Comparison of ENCODE assay signal across 1 cellular context in the genomic region with DNA sequence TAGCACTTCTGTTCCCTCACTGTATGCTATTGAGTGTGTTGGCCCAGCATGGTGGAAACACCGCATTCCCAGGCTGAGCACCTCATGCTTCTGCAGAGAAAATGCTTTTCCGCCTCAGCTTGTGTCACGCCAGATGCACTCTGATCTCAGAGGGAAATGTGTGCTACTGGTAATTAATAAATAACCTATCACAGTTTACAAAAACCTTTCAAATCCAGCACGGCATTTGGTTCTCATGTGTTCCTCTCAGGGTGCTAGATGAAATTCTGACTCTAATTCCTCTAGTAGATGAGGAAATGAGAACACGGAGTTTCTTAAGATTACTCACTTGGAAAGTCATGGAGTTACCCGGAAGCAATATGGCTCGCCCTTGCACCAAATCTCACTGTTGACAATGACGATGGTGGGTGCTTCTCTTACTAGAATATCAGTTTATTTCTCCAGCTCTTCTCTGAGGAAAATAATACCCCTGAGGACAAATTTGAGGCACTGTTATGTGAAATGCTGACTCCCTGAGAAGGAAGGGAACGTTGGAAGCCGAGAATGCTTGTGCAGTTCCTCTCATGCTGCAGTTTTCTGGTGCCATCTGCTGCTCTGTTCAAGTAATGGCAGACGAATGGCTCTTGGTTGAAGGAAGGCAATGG.
A peak's percentile ranks its signal among the peaks of the same experiment; 100 is the strongest.
TF ChIP-seq lines count a peak whose summit lies in the region.

No MANE protein-coding gene starts in this region.

TF ChIP-seq in HepG2, 621 proteins besides CTCF, POLR2A, EP300 and RAD21 (continued from another document and continues in another):
- TF ChIP-seq, protein P1, sequence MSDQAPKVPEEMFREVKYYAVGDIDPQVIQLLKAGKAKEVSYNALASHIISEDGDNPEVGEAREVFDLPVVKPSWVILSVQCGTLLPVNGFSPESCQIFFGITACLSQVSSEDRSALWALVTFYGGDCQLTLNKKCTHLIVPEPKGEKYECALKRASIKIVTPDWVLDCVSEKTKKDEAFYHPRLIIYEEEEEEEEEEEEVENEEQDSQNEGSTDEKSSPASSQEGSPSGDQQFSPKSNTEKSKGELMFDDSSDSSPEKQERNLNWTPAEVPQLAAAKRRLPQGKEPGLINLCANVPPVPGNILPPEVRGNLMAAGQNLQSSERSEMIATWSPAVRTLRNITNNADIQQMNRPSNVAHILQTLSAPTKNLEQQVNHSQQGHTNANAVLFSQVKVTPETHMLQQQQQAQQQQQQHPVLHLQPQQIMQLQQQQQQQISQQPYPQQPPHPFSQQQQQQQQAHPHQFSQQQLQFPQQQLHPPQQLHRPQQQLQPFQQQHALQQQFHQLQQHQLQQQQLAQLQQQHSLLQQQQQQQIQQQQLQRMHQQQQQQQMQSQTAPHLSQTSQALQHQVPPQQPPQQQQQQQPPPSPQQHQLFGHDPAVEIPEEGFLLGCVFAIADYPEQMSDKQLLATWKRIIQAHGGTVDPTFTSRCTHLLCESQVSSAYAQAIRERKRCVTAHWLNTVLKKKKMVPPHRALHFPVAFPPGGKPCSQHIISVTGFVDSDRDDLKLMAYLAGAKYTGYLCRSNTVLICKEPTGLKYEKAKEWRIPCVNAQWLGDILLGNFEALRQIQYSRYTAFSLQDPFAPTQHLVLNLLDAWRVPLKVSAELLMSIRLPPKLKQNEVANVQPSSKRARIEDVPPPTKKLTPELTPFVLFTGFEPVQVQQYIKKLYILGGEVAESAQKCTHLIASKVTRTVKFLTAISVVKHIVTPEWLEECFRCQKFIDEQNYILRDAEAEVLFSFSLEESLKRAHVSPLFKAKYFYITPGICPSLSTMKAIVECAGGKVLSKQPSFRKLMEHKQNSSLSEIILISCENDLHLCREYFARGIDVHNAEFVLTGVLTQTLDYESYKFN (CRISPR knock-in tag; conservative IDR thresholded peaks at IDR 0.05): peak; percentile 18; the same call in 1 of the 2 replicates
- TF ChIP-seq, protein P2, sequence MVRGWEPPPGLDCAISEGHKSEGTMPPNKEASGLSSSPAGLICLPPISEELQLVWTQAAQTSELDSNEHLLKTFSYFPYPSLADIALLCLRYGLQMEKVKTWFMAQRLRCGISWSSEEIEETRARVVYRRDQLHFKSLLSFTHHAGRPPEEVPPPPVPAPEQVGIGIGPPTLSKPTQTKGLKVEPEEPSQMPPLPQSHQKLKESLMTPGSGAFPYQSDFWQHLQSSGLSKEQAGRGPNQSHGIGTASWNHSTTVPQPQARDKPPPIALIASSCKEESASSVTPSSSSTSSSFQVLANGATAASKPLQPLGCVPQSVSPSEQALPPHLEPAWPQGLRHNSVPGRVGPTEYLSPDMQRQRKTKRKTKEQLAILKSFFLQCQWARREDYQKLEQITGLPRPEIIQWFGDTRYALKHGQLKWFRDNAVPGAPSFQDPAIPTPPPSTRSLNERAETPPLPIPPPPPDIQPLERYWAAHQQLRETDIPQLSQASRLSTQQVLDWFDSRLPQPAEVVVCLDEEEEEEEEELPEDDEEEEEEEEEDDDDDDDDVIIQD (CRISPR knock-in tag; IDR thresholded peaks at IDR 0.05; ENCODE audit: low read depth): 0 out of 2 replicates have a peak, but pooled peaks have one; percentile 35
- TF ChIP-seq, protein P3, sequence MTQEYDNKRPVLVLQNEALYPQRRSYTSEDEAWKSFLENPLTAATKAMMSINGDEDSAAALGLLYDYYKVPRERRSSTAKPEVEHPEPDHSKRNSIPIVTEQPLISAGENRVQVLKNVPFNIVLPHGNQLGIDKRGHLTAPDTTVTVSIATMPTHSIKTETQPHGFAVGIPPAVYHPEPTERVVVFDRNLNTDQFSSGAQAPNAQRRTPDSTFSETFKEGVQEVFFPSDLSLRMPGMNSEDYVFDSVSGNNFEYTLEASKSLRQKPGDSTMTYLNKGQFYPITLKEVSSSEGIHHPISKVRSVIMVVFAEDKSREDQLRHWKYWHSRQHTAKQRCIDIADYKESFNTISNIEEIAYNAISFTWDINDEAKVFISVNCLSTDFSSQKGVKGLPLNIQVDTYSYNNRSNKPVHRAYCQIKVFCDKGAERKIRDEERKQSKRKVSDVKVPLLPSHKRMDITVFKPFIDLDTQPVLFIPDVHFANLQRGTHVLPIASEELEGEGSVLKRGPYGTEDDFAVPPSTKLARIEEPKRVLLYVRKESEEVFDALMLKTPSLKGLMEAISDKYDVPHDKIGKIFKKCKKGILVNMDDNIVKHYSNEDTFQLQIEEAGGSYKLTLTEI (CRISPR knock-in tag; conservative IDR thresholded peaks at IDR 0.05): no peak
- 0 out of 2 replicates have a peak, but pooled peaks have one; percentile 21 for TF ChIP-seq FOSL2 (CRISPR knock-in tag; IDR thresholded peaks at IDR 0.05)
- TF ChIP-seq EHMT2 (IDR thresholded peaks at IDR 0.05; ENCODE audit: borderline replicate concordance, low read depth, low read length): 0 out of 2 replicates have a peak, but pooled peaks have one; percentile 37
- TF ChIP-seq, protein P4, sequence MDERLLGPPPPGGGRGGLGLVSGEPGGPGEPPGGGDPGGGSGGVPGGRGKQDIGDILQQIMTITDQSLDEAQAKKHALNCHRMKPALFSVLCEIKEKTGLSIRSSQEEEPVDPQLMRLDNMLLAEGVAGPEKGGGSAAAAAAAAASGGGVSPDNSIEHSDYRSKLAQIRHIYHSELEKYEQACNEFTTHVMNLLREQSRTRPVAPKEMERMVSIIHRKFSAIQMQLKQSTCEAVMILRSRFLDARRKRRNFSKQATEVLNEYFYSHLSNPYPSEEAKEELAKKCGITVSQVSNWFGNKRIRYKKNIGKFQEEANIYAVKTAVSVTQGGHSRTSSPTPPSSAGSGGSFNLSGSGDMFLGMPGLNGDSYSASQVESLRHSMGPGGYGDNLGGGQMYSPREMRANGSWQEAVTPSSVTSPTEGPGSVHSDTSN (CRISPR knock-in tag; IDR thresholded peaks at IDR 0.05): no peak
- TF ChIP-seq ZNF781 (CRISPR knock-in tag; IDR thresholded peaks at IDR 0.05; ENCODE audit: borderline replicate concordance, not compliant biosample characterization): peak; percentile 63
- TF ChIP-seq ZNF644 (CRISPR knock-in tag; IDR thresholded peaks at IDR 0.05; ENCODE audit: low read depth): peak; percentile 33; the same call in 1 of the 2 replicates
- TF ChIP-seq, protein P5, sequence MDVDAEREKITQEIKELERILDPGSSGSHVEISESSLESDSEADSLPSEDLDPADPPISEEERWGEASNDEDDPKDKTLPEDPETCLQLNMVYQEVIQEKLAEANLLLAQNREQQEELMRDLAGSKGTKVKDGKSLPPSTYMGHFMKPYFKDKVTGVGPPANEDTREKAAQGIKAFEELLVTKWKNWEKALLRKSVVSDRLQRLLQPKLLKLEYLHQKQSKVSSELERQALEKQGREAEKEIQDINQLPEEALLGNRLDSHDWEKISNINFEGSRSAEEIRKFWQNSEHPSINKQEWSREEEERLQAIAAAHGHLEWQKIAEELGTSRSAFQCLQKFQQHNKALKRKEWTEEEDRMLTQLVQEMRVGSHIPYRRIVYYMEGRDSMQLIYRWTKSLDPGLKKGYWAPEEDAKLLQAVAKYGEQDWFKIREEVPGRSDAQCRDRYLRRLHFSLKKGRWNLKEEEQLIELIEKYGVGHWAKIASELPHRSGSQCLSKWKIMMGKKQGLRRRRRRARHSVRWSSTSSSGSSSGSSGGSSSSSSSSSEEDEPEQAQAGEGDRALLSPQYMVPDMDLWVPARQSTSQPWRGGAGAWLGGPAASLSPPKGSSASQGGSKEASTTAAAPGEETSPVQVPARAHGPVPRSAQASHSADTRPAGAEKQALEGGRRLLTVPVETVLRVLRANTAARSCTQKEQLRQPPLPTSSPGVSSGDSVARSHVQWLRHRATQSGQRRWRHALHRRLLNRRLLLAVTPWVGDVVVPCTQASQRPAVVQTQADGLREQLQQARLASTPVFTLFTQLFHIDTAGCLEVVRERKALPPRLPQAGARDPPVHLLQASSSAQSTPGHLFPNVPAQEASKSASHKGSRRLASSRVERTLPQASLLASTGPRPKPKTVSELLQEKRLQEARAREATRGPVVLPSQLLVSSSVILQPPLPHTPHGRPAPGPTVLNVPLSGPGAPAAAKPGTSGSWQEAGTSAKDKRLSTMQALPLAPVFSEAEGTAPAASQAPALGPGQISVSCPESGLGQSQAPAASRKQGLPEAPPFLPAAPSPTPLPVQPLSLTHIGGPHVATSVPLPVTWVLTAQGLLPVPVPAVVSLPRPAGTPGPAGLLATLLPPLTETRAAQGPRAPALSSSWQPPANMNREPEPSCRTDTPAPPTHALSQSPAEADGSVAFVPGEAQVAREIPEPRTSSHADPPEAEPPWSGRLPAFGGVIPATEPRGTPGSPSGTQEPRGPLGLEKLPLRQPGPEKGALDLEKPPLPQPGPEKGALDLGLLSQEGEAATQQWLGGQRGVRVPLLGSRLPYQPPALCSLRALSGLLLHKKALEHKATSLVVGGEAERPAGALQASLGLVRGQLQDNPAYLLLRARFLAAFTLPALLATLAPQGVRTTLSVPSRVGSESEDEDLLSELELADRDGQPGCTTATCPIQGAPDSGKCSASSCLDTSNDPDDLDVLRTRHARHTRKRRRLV (CRISPR knock-in tag; IDR thresholded peaks at IDR 0.05): no peak
- no peak for TF ChIP-seq BCL6 (CRISPR knock-in tag; IDR thresholded peaks at IDR 0.05)
- peak in 1 of 2 experiments; percentile 39; a peak in 2 of 4 replicates for TF ChIP-seq MAFK (conservative IDR thresholded peaks at IDR 0.05 in 1 of 2, IDR thresholded peaks at IDR 0.05 in 1 of 2; ENCODE audit: low read length in 2 of 2)
- TF ChIP-seq, protein P6, sequence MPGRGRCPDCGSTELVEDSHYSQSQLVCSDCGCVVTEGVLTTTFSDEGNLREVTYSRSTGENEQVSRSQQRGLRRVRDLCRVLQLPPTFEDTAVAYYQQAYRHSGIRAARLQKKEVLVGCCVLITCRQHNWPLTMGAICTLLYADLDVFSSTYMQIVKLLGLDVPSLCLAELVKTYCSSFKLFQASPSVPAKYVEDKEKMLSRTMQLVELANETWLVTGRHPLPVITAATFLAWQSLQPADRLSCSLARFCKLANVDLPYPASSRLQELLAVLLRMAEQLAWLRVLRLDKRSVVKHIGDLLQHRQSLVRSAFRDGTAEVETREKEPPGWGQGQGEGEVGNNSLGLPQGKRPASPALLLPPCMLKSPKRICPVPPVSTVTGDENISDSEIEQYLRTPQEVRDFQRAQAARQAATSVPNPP (CRISPR knock-in tag; IDR thresholded peaks at IDR 0.05): no peak
- no peak for TF ChIP-seq HCFC1 (IDR thresholded peaks at IDR 0.05; ENCODE audit: low read depth, low read length)
- TF ChIP-seq RELA (CRISPR knock-in tag; IDR thresholded peaks at IDR 0.05): 0 out of 2 replicates have a peak, but pooled peaks have one; percentile 32
- TF ChIP-seq CC2D1A (CRISPR knock-in tag; IDR thresholded peaks at IDR 0.05): 0 out of 2 replicates have a peak, but pooled peaks have one; percentile 44
- TF ChIP-seq ZNF501 (CRISPR knock-in tag; IDR thresholded peaks at IDR 0.05): peak; percentile 63; the same call in 1 of the 2 replicates
- peak; percentile 100 for TF ChIP-seq STAG1 (CRISPR knock-in tag; IDR thresholded peaks at IDR 0.05)
- TF ChIP-seq ZC3H4 (CRISPR knock-in tag; IDR thresholded peaks at IDR 0.05; ENCODE audit: borderline replicate concordance): no peak
- peak; percentile 52 for TF ChIP-seq ZMYM4 (CRISPR knock-in tag; IDR thresholded peaks at IDR 0.05)
- TF ChIP-seq ZNF577 (CRISPR knock-in tag; IDR thresholded peaks at IDR 0.05; ENCODE audit: borderline replicate concordance, low read depth): no peak
- peak; percentile 48; the same call in 1 of the 2 replicates for TF ChIP-seq KDM2A (CRISPR knock-in tag; IDR thresholded peaks at IDR 0.05; ENCODE audit: borderline replicate concordance, low read depth)
- TF ChIP-seq WIZ (CRISPR knock-in tag; IDR thresholded peaks at IDR 0.05): peak; percentile 56; the same call in 1 of the 2 replicates
- TF ChIP-seq, protein P7, sequence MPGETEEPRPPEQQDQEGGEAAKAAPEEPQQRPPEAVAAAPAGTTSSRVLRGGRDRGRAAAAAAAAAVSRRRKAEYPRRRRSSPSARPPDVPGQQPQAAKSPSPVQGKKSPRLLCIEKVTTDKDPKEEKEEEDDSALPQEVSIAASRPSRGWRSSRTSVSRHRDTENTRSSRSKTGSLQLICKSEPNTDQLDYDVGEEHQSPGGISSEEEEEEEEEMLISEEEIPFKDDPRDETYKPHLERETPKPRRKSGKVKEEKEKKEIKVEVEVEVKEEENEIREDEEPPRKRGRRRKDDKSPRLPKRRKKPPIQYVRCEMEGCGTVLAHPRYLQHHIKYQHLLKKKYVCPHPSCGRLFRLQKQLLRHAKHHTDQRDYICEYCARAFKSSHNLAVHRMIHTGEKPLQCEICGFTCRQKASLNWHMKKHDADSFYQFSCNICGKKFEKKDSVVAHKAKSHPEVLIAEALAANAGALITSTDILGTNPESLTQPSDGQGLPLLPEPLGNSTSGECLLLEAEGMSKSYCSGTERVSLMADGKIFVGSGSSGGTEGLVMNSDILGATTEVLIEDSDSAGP (CRISPR knock-in tag; IDR thresholded peaks at IDR 0.05; ENCODE audit: borderline replicate concordance): no peak
- no peak for TF ChIP-seq SNRNP70 (IDR thresholded peaks at IDR 0.05; ENCODE audit: low read depth, low read length)
- no peak for TF ChIP-seq CCDC6 (CRISPR knock-in tag; IDR thresholded peaks at IDR 0.05)
- TF ChIP-seq ETV5 (CRISPR knock-in tag; IDR thresholded peaks at IDR 0.05; ENCODE audit: borderline replicate concordance): peak; percentile 33; the same call in 1 of the 2 replicates
- 0 out of 2 replicates have a peak, but pooled peaks have one; percentile 12 for TF ChIP-seq ARNT2 (CRISPR knock-in tag; IDR thresholded peaks at IDR 0.05; ENCODE audit: low read depth)
- TF ChIP-seq CHCHD3 (CRISPR knock-in tag; IDR thresholded peaks at IDR 0.05): no peak
- TF ChIP-seq, protein P8, sequence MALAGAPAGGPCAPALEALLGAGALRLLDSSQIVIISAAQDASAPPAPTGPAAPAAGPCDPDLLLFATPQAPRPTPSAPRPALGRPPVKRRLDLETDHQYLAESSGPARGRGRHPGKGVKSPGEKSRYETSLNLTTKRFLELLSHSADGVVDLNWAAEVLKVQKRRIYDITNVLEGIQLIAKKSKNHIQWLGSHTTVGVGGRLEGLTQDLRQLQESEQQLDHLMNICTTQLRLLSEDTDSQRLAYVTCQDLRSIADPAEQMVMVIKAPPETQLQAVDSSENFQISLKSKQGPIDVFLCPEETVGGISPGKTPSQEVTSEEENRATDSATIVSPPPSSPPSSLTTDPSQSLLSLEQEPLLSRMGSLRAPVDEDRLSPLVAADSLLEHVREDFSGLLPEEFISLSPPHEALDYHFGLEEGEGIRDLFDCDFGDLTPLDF (CRISPR knock-in tag; IDR thresholded peaks at IDR 0.05): no peak
- TF ChIP-seq RARG (CRISPR knock-in tag; IDR thresholded peaks at IDR 0.05; ENCODE audit: low read depth): no peak
- no peak for TF ChIP-seq HNRNPL (IDR thresholded peaks at IDR 0.05; ENCODE audit: low read depth, low read length)
- TF ChIP-seq, protein P9, sequence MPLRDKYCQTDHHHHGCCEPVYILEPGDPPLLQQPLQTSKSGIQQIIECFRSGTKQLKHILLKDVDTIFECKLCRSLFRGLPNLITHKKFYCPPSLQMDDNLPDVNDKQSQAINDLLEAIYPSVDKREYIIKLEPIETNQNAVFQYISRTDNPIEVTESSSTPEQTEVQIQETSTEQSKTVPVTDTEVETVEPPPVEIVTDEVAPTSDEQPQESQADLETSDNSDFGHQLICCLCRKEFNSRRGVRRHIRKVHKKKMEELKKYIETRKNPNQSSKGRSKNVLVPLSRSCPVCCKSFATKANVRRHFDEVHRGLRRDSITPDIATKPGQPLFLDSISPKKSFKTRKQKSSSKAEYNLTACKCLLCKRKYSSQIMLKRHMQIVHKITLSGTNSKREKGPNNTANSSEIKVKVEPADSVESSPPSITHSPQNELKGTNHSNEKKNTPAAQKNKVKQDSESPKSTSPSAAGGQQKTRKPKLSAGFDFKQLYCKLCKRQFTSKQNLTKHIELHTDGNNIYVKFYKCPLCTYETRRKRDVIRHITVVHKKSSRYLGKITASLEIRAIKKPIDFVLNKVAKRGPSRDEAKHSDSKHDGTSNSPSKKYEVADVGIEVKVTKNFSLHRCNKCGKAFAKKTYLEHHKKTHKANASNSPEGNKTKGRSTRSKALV (CRISPR knock-in tag; IDR thresholded peaks at IDR 0.05): peak; percentile 56; the same call in 1 of the 2 replicates
- TF ChIP-seq GABPA (IDR thresholded peaks at IDR 0.05; ENCODE audit: low read depth, low read length): no peak
- peak; percentile 81 for TF ChIP-seq GABPA (CRISPR knock-in tag; IDR thresholded peaks at IDR 0.05; ENCODE audit: low read depth)
